In the genomic region with DNA sequence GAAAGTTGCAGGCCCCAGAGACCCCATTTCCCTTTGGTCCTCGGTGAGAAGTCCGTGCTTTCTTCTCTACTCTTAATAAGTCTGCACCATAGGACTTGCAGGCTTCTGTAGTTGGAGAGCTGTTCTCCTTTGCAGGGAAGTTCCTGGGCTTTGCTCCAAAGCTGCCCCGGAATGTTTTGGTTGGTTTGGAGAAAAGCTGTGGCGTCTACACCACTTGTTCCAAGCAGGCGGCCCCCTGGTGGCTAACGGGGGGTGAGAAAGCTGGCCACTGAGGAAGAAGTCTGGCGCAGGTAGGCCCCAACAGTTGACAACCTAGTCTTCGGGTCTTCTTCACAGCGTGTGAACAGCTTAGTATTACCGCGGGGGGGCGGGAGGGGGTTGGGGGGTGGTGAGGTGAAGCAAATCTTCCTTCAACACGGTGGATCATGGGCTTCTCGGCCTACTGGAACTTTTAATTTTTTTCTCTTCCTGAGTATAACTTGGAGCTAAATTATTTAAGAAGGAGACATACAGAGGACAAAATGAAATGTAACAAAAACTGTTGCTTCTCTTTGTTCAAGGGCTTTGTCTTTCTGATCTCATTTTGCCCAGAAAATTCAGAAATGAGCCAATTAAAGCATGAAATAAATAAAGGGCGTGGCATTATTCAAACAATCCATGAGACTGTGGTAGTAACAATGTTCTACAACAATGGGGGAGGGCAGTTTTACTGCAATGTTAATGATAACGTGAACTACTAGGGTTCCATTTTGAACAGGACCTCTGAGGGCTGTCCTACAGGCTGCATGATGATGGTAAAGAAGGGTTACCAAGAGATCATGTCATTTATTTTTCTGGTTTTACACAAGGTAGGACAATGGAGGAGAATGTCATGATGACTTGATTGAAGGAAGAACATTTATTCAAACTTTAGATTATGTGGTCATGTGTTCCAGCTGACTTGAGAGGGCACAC, we compare ENCODE assay signal across 8 cellular contexts. TPM values are rescaled to one million over a fixed set of nuclear protein-coding genes. Genes with fewer than 3 reads are reported as not detected.
DNase-seq lines count a peak whose midpoint lies in the region; ATAC-seq and TF ChIP-seq lines count a peak whose summit lies in the region.

No MANE protein-coding gene starts in this region.

- H3K9ac ChIP-seq in MM.1S (ENCODE audit: low read length) = no peak overlapping the region
- H3K9ac ChIP-seq in mesendoderm (ENCODE audit: low read length) = no peak overlapping the region

- no peaks in the 10 kb centered on the region for H4K20me1 ChIP-seq in MM.1S (ENCODE audit: insufficient read depth, low read length)

- H3K4me3 ChIP-seq in Caco-2 (ENCODE audit: low read depth, low read length) = peak overlapping the region; percentile 88; the same call in 1 of the 2 replicates
- H3K4me3 ChIP-seq in MM.1S (ENCODE audit: low read length) = no peak overlapping the region
- peak overlapping the region in 4 of 59 donors; percentile 72 to 87 (median 80) for H3K4me3 ChIP-seq in dorsolateral prefrontal cortex
- H3K4me3 ChIP-seq in mesendoderm (ENCODE audit: low read length) = no peak overlapping the region

- H3K56ac ChIP-seq in mesendoderm (ENCODE audit: low read length) = no peak overlapping the region

- CTCF ChIA-PET in Caco-2 (lab: Charles Lee) = interaction anchor here (0.6 to 2.6 kb wide), 15 partner anchors 9 to 580 kb away, joined by 3 to 11 read pairs (median 3); a partner anchor contains a TSS

- no peaks in the 10 kb centered on the region for H3K79me1 ChIP-seq in mesendoderm (ENCODE audit: low read length)

- no peak for ATAC-seq in HG03139 (IDR thresholded peaks at IDR 0.05; ENCODE audit: unreplicated experiment)

- no peaks in the 10 kb centered on the region for H3F3A ChIP-seq in MM.1S (ENCODE audit: insufficient read depth, low read length)

- H4K5ac ChIP-seq in mesendoderm (ENCODE audit: low read length) = no peak overlapping the region

- TF ChIP-seq CTCF in Caco-2 (IDR thresholded peaks at IDR 0.05; ENCODE audit: insufficient read depth in 1 of 2, low read depth in 1 of 2, low read length in 1 of 2, severe bottlenecking in 1 of 2, unreplicated experiment in 1 of 2) = peak; percentile 69 to 89
- TF ChIP-seq CTCF in MM.1S (IDR thresholded peaks at IDR 0.05; ENCODE audit: low read length) = peak; percentile 52
- TF ChIP-seq CTCF in dorsolateral prefrontal cortex (IDR thresholded peaks at IDR 0.05 in 54 of 56, conservative IDR thresholded peaks at IDR 0.05 in 2 of 56; ENCODE audit: low read depth in 1 of 56, partially characterized antibody in 56 of 56) = peak in 51 of 56 donors; percentile 16 to 57 (median 40)

- no peaks in the 10 kb centered on the region for H3K9me2 ChIP-seq in MM.1S (replicated peaks; ENCODE audit: insufficient read depth, low read length)

- no peak overlapping the region for H2BK15ac ChIP-seq in mesendoderm (replicated peaks; ENCODE audit: low read depth)

- no peak overlapping the region for H2AFZ ChIP-seq in MM.1S (ENCODE audit: low read length)

- H3K9me3 ChIP-seq in Caco-2 = no peaks in the 10 kb centered on the region
- no peaks in the 10 kb centered on the region for H3K9me3 ChIP-seq in MM.1S (replicated peaks; ENCODE audit: insufficient read depth, low read length)

- POLR2A ChIA-PET in Caco-2 (lab: Charles Lee) = interaction anchor here (1.5 kb wide), 1 partner anchor 46 kb away, joined by 5 read pairs; no protein-coding TSS in a partner anchor

- intact Hi-C loops in Caco-2 (cut with micrococcal nuclease; ENCODE audit: unreplicated experiment) = loop anchor here (1.0 to 5.0 kb wide), 6 partner anchors 105 to 500 kb away; no protein-coding TSS in a partner anchor
- intact Hi-C loops in dorsolateral prefrontal cortex (cut with DNase I) = loop anchor here in 1 of 2 donors (10.0 kb wide), 1 partner anchor 232 kb away; no protein-coding TSS in a partner anchor

- H3K36me3 Mint-ChIP-seq in Caco-2 (ENCODE audit: insufficient read depth, unreplicated experiment) = peaks cover 17% of the 10 kb centered on the region

- H3K27ac Mint-ChIP-seq in Caco-2 (ENCODE audit: unreplicated experiment) = peak overlapping the region; percentile 95

- H3K9me3 Mint-ChIP-seq in Caco-2 (ENCODE audit: unreplicated experiment) = no peaks in the 10 kb centered on the region

- H4K8ac ChIP-seq in mesendoderm (ENCODE audit: low read depth, low read length) = peak overlapping the region; percentile 30

- no peaks in the 10 kb centered on the region for H3K4me1 Mint-ChIP-seq in Caco-2 (ENCODE audit: low read depth, unreplicated experiment)

- H2AK5ac ChIP-seq in mesendoderm (ENCODE audit: low read length) = no peak overlapping the region

- H3K23ac ChIP-seq in mesendoderm (ENCODE audit: low read length) = no peak overlapping the region

- H3K4ac ChIP-seq in mesendoderm (ENCODE audit: low read depth, low read length) = no peak overlapping the region

- peak overlapping the region; percentile 47 for H3K18ac ChIP-seq in mesendoderm (ENCODE audit: low read length)

- BruUV-seq in Caco-2 (replicated peaks; lab: Mats Ljungman, UMichigan) = no TSS peak

- no peak overlapping the region for H3K4me2 ChIP-seq in MM.1S (ENCODE audit: low read depth, low read length)
- H3K4me2 ChIP-seq in mesendoderm (ENCODE audit: low read length) = no peak overlapping the region

- in situ Hi-C loops in G401 (cut with HindIII; ENCODE audit: low sequenced_read_pairs) = no loop called here

- H3K27me3 Mint-ChIP-seq in Caco-2 (ENCODE audit: insufficient read depth, unreplicated experiment) = no peaks in the 10 kb centered on the region

- peak overlapping the region; percentile 95 for H3K4me3 Mint-ChIP-seq in Caco-2 (ENCODE audit: unreplicated experiment)

- H3K36me3 ChIP-seq in Caco-2 (ENCODE audit: control insufficient read depth, insufficient read depth, low read length) (no peaks in the 10 kb centered on the region), MM.1S (replicated peaks; ENCODE audit: insufficient read depth, low read length) (no peaks in the 10 kb centered on the region), mesendoderm (ENCODE audit: control insufficient read depth, insufficient read depth, low read length) (no peaks in the 10 kb centered on the region)

- H3K4me1 ChIP-seq in Caco-2 = peaks cover 10% of the 10 kb centered on the region
- no peaks in the 10 kb centered on the region for H3K4me1 ChIP-seq in MM.1S (ENCODE audit: low read length)
- H3K4me1 ChIP-seq in mesendoderm (ENCODE audit: control insufficient read depth, low read depth, low read length) = peaks cover 2% of the 10 kb centered on the region

- peak; percentile 87 for DNase-seq in Caco-2
- DNase-seq in MM.1S = peak; percentile 41
- DNase-seq in dorsolateral prefrontal cortex = peak in 9 of 10 donors; percentile 40 to 73 (median 60)
- DNase-seq in mesendoderm = peak; percentile 90
- DNase-seq in NCI-H187 (lab: John Stamatoyannopoulos, UW) = no peak
- DNase-seq in activated naive CD4-positive, alpha-beta T cell treated with anti-CD3 and anti-CD28 coated beads, Interleukin-2, amount 50 U/mL, for 16 hours = no peak
- DNase-seq in G401 (ENCODE audit: low spot score) = no peak

- no peak overlapping the region for H2BK120ac ChIP-seq in mesendoderm (ENCODE audit: low read depth, low read length)

- no peak overlapping the region for H2BK5ac ChIP-seq in mesendoderm (ENCODE audit: low read length)

- no CpG with 5 or more reads among the region's 16 CpGs for WGBS in mesendoderm (ENCODE audit: extremely low coverage, insufficient coverage, low lambda C conversion rate)

- H3K27me3 ChIP-seq in Caco-2 (replicated peaks; ENCODE audit: control insufficient read depth, insufficient read depth, low read length) (no peaks in the 10 kb centered on the region), MM.1S (replicated peaks; ENCODE audit: insufficient read depth, low read length) (peaks cover 17% of the 10 kb centered on the region; the same call in 1 of the 2 replicates), dorsolateral prefrontal cortex (peaks cover 0 to 3% (median 0%) of the 10 kb centered on the region in 45 donors), mesendoderm (ENCODE audit: insufficient read depth, low read length, poor library complexity) (peaks cover 2% of the 10 kb centered on the region)

- no peak overlapping the region for H3K27ac ChIP-seq in MM.1S (ENCODE audit: low read length)
- H3K27ac ChIP-seq in dorsolateral prefrontal cortex = peak overlapping the region in 12 of 59 donors; percentile 2 to 96 (median 93)
- H3K27ac ChIP-seq in mesendoderm (ENCODE audit: low read depth, low read length) = no peak overlapping the region

- H3K79me2 ChIP-seq in MM.1S (ENCODE audit: low read length) (no peaks in the 10 kb centered on the region), mesendoderm (ENCODE audit: control insufficient read depth, insufficient read depth, low read length) (no peaks in the 10 kb centered on the region)

RNA-seq across cellular contexts. Expression of a gene that starts 2.2 kb away (rescaled TPM):
- total RNA-seq in Caco-2 (2022) = 17.5 and 19.4 TPM in 2 replicates
- 100 to 1,000 TPM in 100 of 120 experiments, 10 to 100 TPM in 20; 48.0 to 214 (median 125) TPM for total RNA-seq in dorsolateral prefrontal cortex
- polyA plus RNA-seq in mesendoderm (2013, experiment 1 of 2) = 0.37 TPM
- 0.52 TPM for polyA plus RNA-seq in mesendoderm (2013, experiment 2 of 2)
- total RNA-seq in G401 (2014; rRNA removed; shearing (Covaris generic)) = not detected in 2 replicates

Comparison
In these comparisons a context has a peak if more than half of its experiments do, and no peak if none do; other contexts are left out.
1. DNase-seq: peak in Caco-2 (2 of 2), MM.1S (single experiment), dorsolateral prefrontal cortex (9 of 10) and mesendoderm (single experiment); none in NCI-H187 (0 of 2), activated naive CD4-positive, alpha-beta T cell treated with anti-CD3 and anti-CD28 coated beads, Interleukin-2, amount 50 U/mL, for 16 hours (single experiment) and G401 (single experiment).
2. RNA of a gene that starts 2.2 kb away (total RNA-seq): 48.0 to 214 TPM in dorsolateral prefrontal cortex and 17.5 to 19.4 TPM in Caco-2; not detected in G401; every median in the first group is over 10 times any median in the second.
3. Peak in every context shown above with its lines, with median percentiles within 50 percentile points of each other: CTCF ChIP-seq.